Comparison of ENCODE assay signal across 3 cellular contexts in genomic region chr7:153047569-153047968, GRCh38.
"Had no signal": no experiment of that assay in that cellular context is flagged by ENCODE, and none has a peak within 500 bp of the region (broad histone marks: within the 10 kb centered on the region; RNA-seq: fewer than 3 reads in every experiment).

No MANE protein-coding gene starts in this region.

- H3K4me3 ChIP-seq: GM12878 had no signal

- ATAC-seq: GM12878 had no signal

- DNase-seq: GDM1, GF-D8 had no signal
